Comparison of ENCODE assay signal across 16 cellular contexts in genomic region chrX:68648960-68649359, GRCh38. TPM values are rescaled to one million over a fixed set of nuclear protein-coding genes. Genes with fewer than 3 reads are reported as not detected.
DNase-seq lines count a peak whose midpoint lies in the region.
"Had no signal": no experiment of that assay in that cellular context is flagged by ENCODE, and none has a peak within 500 bp of the region (broad histone marks: within the 10 kb centered on the region; RNA-seq: fewer than 3 reads in every experiment).

No MANE protein-coding gene starts in this region.

- DNase-seq in HT1080 (ENCODE audit: low read depth) (peak; percentile 24), ecto neural progenitor cell (ENCODE audit: low spot score) (peak; percentile 58), kidney tubule cell (ENCODE audit: low spot score) (peak; percentile 23), GM19240 (ENCODE audit: insufficient read length, low spot score) (no peak), SW480 (ENCODE audit: low spot score) (no peak)
- no peak for DNase-seq in activated CD4-positive, alpha-beta T cell treated with anti-CD3 and anti-CD28 coated beads for 4 hours
- DNase-seq in activated CD4-positive, CD25-positive, alpha-beta regulatory T cell (lab: John Stamatoyannopoulos, UW): no peak
- DNase-seq: activated CD4-positive, alpha-beta T cell treated with anti-CD3 and anti-CD28 coated beads, Interleukin-2, amount 50 U/mL, for 48 hours; activated T-cell treated with anti-CD3 and anti-CD28 coated beads, Interleukin-2, amount 50 U/mL, for 4 hours; CD8-positive, alpha-beta memory T cell; GDM1; naive B cell; NCI-H2029; stimulated activated naive CD4-positive, alpha-beta T cell treated with Interleukin-2 at 50 U/mL for 16 hours had no signal

- no peak overlapping the region for H3K27ac ChIP-seq in ACC112 (ENCODE audit: low read depth, low read length)
- H3K27ac ChIP-seq: SJSA1 had no signal

- H3K4me3 ChIP-seq in ACC112 (ENCODE audit: low read depth, low read length): 0 out of 2 replicates have a peak overlapping the region, but pooled peaks have one; percentile 12
- H3K4me3 ChIP-seq: SJSA1 had no signal

- H3K79me2 ChIP-seq in ACC112 (ENCODE audit: control insufficient read depth, insufficient read depth, low read length, unreplicated experiment): peaks cover 3% of the 10 kb centered on the region

- peaks cover 12% of the 10 kb centered on the region for H3K4me1 ChIP-seq in ACC112 (ENCODE audit: control insufficient read depth, insufficient read depth, low read length, unreplicated experiment)

- H3K27me3 ChIP-seq in ACC112 (ENCODE audit: insufficient read depth, low read length): no peaks in the 10 kb centered on the region
- H3K27me3 ChIP-seq: SJSA1 had no signal

- no peak overlapping the region for H2AFZ ChIP-seq in ACC112 (ENCODE audit: low read length, unreplicated experiment)

- no peaks in the 10 kb centered on the region for H3K36me3 ChIP-seq in ACC112 (ENCODE audit: insufficient read depth, low read length)
- H3K36me3 ChIP-seq: SJSA1 had no signal

RNA-seq across cellular contexts. Expression of gene STARD8, which starts 1.5 kb away (rescaled TPM):
- total RNA-seq in HT1080 (2014; rRNA removed; shearing (Covaris generic)): 7.1 and 7.4 TPM in 2 replicates
- polyA plus RNA-seq in HT1080 (2015; cell fraction: cytosol; rRNA removed): 4.7 and 4.9 TPM in 2 replicates
- polyA plus RNA-seq in HT1080 (2015; cell fraction: nucleus; rRNA removed): 8.3 and 9.6 TPM in 2 replicates
- polyA plus RNA-seq: CD8-positive, alpha-beta memory T cell had no signal

Comparison
In these comparisons a context has a peak if more than half of its experiments do, and no peak if none do; other contexts are left out.
1. DNase-seq: peak in HT1080 (single experiment), ecto neural progenitor cell (single experiment) and kidney tubule cell (single experiment); none in activated CD4-positive, alpha-beta T cell treated with anti-CD3 and anti-CD28 coated beads for 4 hours (0 of 2), GM19240 (single experiment), activated CD4-positive, CD25-positive, alpha-beta regulatory T cell (0 of 4) and SW480 (single experiment).